8 cellular contexts compared by ENCODE assay signal in the genomic region with DNA sequence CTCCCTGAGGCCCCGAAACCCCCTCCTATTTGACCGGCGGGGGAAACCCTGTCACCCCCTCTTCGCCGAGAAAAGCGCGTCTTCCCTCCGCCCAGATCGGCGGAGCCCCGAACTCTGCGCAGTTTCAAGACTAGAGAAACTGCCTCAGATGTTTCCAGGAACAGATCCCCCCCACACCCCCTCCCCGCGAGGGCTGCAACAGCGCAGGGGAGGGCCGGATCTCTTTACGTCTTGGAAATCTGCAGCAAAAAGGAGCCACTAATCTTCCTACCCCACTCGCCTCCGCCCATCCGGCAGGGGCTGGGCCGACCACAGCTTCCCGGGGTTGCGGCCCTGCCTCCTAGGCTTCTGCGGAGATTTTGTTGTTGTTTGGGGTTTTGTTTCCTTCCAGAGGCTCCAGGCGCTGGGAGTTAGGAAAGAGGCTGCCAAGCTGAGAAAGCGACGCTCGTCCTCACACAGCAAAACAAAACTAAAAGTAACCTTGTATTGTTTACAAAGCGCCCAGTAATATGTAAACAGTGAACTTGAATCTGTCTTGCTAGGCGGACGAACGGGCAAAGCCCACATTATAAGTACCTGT. TPM values are rescaled to one million over a fixed set of nuclear protein-coding genes. Genes with fewer than 3 reads are reported as not detected.
A peak's percentile ranks its signal among the peaks of the same experiment; 100 is the strongest.
DNase-seq lines count a peak whose midpoint lies in the region; ATAC-seq, FAIRE-seq and TF ChIP-seq lines count a peak whose summit lies in the region.

No MANE protein-coding gene starts in this region.

- H3K27ac ChIP-seq in HEK293 (ENCODE audit: extremely low read depth, low read depth, low read length) (peak overlapping the region; percentile 99), OCI-LY7 (ENCODE audit: low read depth, low read length, poor library complexity, severe bottlenecking) (no peak overlapping the region), right atrium auricular region (no peak overlapping the region)

- no peaks in the 10 kb centered on the region; a peak in 1 of 3 replicates for H3K36me3 ChIP-seq in HEK293 (ENCODE audit: control insufficient read depth in 2 of 2, insufficient read depth in 1 of 2, low read length in 2 of 2)
- no peaks in the 10 kb centered on the region for H3K36me3 ChIP-seq in OCI-LY7 (ENCODE audit: insufficient read depth, low read length)
- H3K36me3 ChIP-seq in right atrium auricular region = no peaks in the 10 kb centered on the region
- no peaks in the 10 kb centered on the region for H3K36me3 ChIP-seq in skeletal muscle satellite cell (ENCODE audit: insufficient read depth, low read length)

- ATAC-seq in HG03097 (IDR thresholded peaks at IDR 0.05; ENCODE audit: low FRiP score, unreplicated experiment) = no peak

- BruUV-seq in OCI-LY7 (replicated peaks; lab: Mats Ljungman, UMichigan) = no TSS peak

- intact Hi-C loops in OCI-LY7 (cut with micrococcal nuclease; ENCODE audit: unreplicated experiment) = no loop called here

- CTCF ChIA-PET in HEK293 (lab: Yijun Ruan, JAX) = interaction anchor here (0.9 kb wide), 1 partner anchor 320 kb away, joined by 4 read pairs; no protein-coding TSS in a partner anchor
- CTCF ChIA-PET in OCI-LY7 (lab: Charles Lee; ENCODE audit: unreplicated experiment) = no interaction called here

- no peak overlapping the region for H3K9ac ChIP-seq in skeletal muscle satellite cell (ENCODE audit: low read depth, low read length)

- H3K27me3 ChIP-seq in right atrium auricular region = peaks cover 53 to 83% of the 10 kb centered on the region in 2 donors
- peaks cover 99% of the 10 kb centered on the region for H3K27me3 ChIP-seq in skeletal muscle satellite cell (ENCODE audit: control insufficient read depth, insufficient read depth, low read length)

- no peaks in the 10 kb centered on the region for H3K79me2 ChIP-seq in OCI-LY7 (ENCODE audit: insufficient read depth, low read depth, low read length)

- DNase-seq in EH (ENCODE audit: low read depth) (peak; percentile 29), OCI-LY7 (ENCODE audit: low spot score) (no peak), right atrium auricular region (ENCODE audit: low spot score) (no peak), RCC 7860 (ENCODE audit: low spot score) (no peak)
- DNase-seq in activated effector memory CD4-positive, alpha-beta T cell treated with Interleukin-2 at 50 U/mL for 16 hours = peak; percentile 49

- H3K9me2 ChIP-seq in OCI-LY7 (ENCODE audit: insufficient read depth, low read length) = no peaks in the 10 kb centered on the region

- TF ChIP-seq CTCF in HEK293 (tag by site-specific recombination; IDR thresholded peaks at IDR 0.05) (no peak), OCI-LY7 (conservative IDR thresholded peaks at IDR 0.05; ENCODE audit: low read length) (no peak), right atrium auricular region (IDR thresholded peaks at IDR 0.05) (no peak)

- POLR2A ChIA-PET in HEK293 (lab: Yijun Ruan, JAX) = interaction anchor here (0.6 to 1.1 kb wide), 3 partner anchors 9 to 89 kb away, joined by 3 to 5 read pairs (median 4); no protein-coding TSS in a partner anchor
- POLR2A ChIA-PET in OCI-LY7 (lab: Charles Lee) = interaction anchor here (0.7 kb wide), 1 partner anchor 258 kb away, joined by 5 read pairs; no protein-coding TSS in a partner anchor

- H3K4me2 ChIP-seq in OCI-LY7 (ENCODE audit: low read length) = peak overlapping the region; percentile 13; the same call in 1 of the 2 replicates
- peak overlapping the region; percentile 76 for H3K4me2 ChIP-seq in skeletal muscle satellite cell (ENCODE audit: low read length)

- H4K20me1 ChIP-seq in OCI-LY7 (ENCODE audit: insufficient read depth, low read length) = no peaks in the 10 kb centered on the region

- H3K9me3 ChIP-seq in HEK293 (ENCODE audit: control insufficient read depth, insufficient read depth, low read depth, low read length) (no peaks in the 10 kb centered on the region), OCI-LY7 (ENCODE audit: low read length) (no peaks in the 10 kb centered on the region), right atrium auricular region (no peaks in the 10 kb centered on the region), skeletal muscle satellite cell (replicated peaks; ENCODE audit: low read length) (peaks cover 2% of the 10 kb centered on the region)

- peak overlapping the region; percentile 54 for H3K4me3 ChIP-seq in HEK293 (ENCODE audit: low read depth, low read length)
- H3K4me3 ChIP-seq in OCI-LY7 (ENCODE audit: low read depth, low read length, poor library complexity, severe bottlenecking) = no peak overlapping the region
- peak overlapping the region; percentile 25 to 42 for H3K4me3 ChIP-seq in right atrium auricular region
- H3K4me3 ChIP-seq in skeletal muscle satellite cell (ENCODE audit: low read length) = peak overlapping the region; percentile 66

- no peak for FAIRE-seq in RCC 7860 (lab: Jason Lieb, UNC)

- no peak overlapping the region; the same call in 1 of the 2 replicates for H2AFZ ChIP-seq in OCI-LY7 (ENCODE audit: low read length)

- peaks cover 34% of the 10 kb centered on the region for H3K4me1 ChIP-seq in HEK293 (ENCODE audit: control insufficient read depth, insufficient read depth, low read length)
- no peaks in the 10 kb centered on the region for H3K4me1 ChIP-seq in OCI-LY7 (ENCODE audit: insufficient read depth, low read length, poor library complexity, severe bottlenecking)
- peaks cover 0 to 30% of the 10 kb centered on the region in 2 donors for H3K4me1 ChIP-seq in right atrium auricular region
- peaks cover 24% of the 10 kb centered on the region for H3K4me1 ChIP-seq in skeletal muscle satellite cell (ENCODE audit: control insufficient read depth, insufficient read depth, low read length)

TF ChIP-seq in HEK293, 187 proteins besides CTCF, POLR2A, EP300 and RAD21 (continues in another document):
- TF ChIP-seq KLF9 (tag by site-specific recombination; IDR thresholded peaks at IDR 0.05; ENCODE audit: low read depth) (no peak; the same call in 1 of the 2 replicates), ZNF266 (tag by site-specific recombination; IDR thresholded peaks at IDR 0.05; ENCODE audit: low read depth) (no peak), ZNF138 (tag by site-specific recombination; IDR thresholded peaks at IDR 0.05; ENCODE audit: borderline replicate concordance) (no peak), ZBTB20 (tag by site-specific recombination; IDR thresholded peaks at IDR 0.05) (peak; percentile 89), ZNF16 (tag by site-specific recombination; IDR thresholded peaks at IDR 0.05; ENCODE audit: low read depth) (no peak), ZNF560 (tag by site-specific recombination; IDR thresholded peaks at IDR 0.05; ENCODE audit: borderline replicate concordance) (no peak), ZNF830 (tag by site-specific recombination; IDR thresholded peaks at IDR 0.05; ENCODE audit: low read depth) (no peak), ZFHX2 (tag by site-specific recombination; conservative IDR thresholded peaks at IDR 0.05) (no peak), ZNF626 (tag by site-specific recombination; IDR thresholded peaks at IDR 0.05) (no peak), ZNF785 (tag by site-specific recombination; IDR thresholded peaks at IDR 0.05) (no peak), ZNF350 (tag by site-specific recombination; IDR thresholded peaks at IDR 0.05) (no peak), REPIN1 (tag by site-specific recombination; IDR thresholded peaks at IDR 0.05; ENCODE audit: low read depth) (no peak)
- TF ChIP-seq, protein P1, sequence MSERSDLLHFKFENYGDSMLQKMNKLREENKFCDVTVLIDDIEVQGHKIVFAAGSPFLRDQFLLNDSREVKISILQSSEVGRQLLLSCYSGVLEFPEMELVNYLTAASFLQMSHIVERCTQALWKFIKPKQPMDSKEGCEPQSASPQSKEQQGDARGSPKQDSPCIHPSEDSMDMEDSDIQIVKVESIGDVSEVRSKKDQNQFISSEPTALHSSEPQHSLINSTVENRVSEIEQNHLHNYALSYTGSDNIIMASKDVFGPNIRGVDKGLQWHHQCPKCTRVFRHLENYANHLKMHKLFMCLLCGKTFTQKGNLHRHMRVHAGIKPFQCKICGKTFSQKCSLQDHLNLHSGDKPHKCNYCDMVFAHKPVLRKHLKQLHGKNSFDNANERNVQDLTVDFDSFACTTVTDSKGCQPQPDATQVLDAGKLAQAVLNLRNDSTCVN (tag by site-specific recombination; optimal IDR thresholded peaks at IDR 0.05) = no peak
- TF ChIP-seq, protein P2, sequence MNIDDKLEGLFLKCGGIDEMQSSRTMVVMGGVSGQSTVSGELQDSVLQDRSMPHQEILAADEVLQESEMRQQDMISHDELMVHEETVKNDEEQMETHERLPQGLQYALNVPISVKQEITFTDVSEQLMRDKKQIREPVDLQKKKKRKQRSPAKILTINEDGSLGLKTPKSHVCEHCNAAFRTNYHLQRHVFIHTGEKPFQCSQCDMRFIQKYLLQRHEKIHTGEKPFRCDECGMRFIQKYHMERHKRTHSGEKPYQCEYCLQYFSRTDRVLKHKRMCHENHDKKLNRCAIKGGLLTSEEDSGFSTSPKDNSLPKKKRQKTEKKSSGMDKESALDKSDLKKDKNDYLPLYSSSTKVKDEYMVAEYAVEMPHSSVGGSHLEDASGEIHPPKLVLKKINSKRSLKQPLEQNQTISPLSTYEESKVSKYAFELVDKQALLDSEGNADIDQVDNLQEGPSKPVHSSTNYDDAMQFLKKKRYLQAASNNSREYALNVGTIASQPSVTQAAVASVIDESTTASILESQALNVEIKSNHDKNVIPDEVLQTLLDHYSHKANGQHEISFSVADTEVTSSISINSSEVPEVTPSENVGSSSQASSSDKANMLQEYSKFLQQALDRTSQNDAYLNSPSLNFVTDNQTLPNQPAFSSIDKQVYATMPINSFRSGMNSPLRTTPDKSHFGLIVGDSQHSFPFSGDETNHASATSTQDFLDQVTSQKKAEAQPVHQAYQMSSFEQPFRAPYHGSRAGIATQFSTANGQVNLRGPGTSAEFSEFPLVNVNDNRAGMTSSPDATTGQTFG (tag by site-specific recombination; IDR thresholded peaks at IDR 0.05; ENCODE audit: borderline replicate concordance) = no peak

RNA-seq across cellular contexts. Expression of a gene that starts 2.2 kb away (rescaled TPM):
- total RNA-seq in OCI-LY7 (2014; rRNA removed; shearing (Covaris generic)) = not detected in 2 replicates
- not detected in 2 replicates for total RNA-seq in OCI-LY7 (2022)
- not detected for total RNA-seq in right atrium auricular region
- not detected in 2 replicates for total RNA-seq in skeletal muscle satellite cell (2012; rRNA removed)

Comparison
In these comparisons a context has a peak if more than half of its experiments do, and no peak if none do; other contexts are left out.
1. DNase-seq: peak in EH (single experiment) and activated effector memory CD4-positive, alpha-beta T cell treated with Interleukin-2 at 50 U/mL for 16 hours (single experiment); none in OCI-LY7 (single experiment), right atrium auricular region (single experiment) and RCC 7860 (single experiment).